Comparison of ENCODE assay signal across 17 cellular contexts in genomic region chr11:26134053-26134452, GRCh38.
DNase-seq lines count a peak whose midpoint lies in the region; ATAC-seq and TF ChIP-seq lines count a peak whose summit lies in the region.
"Had no signal": no experiment of that assay in that cellular context is flagged by ENCODE, and none has a peak within 500 bp of the region (broad histone marks: within the 10 kb centered on the region; RNA-seq: fewer than 3 reads in every experiment).

No MANE protein-coding gene starts in this region.

- H4K20me1 ChIP-seq in OCI-LY7 (ENCODE audit: insufficient read depth, low read length), result no peaks in the 10 kb centered on the region

- no peak for TF ChIP-seq EP300 in tibial nerve (IDR thresholded peaks at IDR 0.05)

- H3K9me3 ChIP-seq in OCI-LY7 (ENCODE audit: low read length) (peaks cover 4% of the 10 kb centered on the region; the same call in 1 of the 2 replicates), tibial nerve (no peaks in the 10 kb centered on the region)
- H3K9me3 ChIP-seq: A549, BE2C, HAP-1 had no signal

- WGBS in tibial nerve, 2 donors, result 71 to 73% methylated on average over 1 of the region's 1 CpG

- TF ChIP-seq CTCF in GM13977 (IDR thresholded peaks at IDR 0.05; ENCODE audit: extremely low read depth, insufficient read depth, missing control alignments) (peak; percentile 13), LNCaP clone FGC (IDR thresholded peaks at IDR 0.05; ENCODE audit: control insufficient read depth, extremely low read depth, insufficient read depth) (peak; percentile 8; the same call in 1 of the 2 replicates), OCI-LY7 (conservative IDR thresholded peaks at IDR 0.05; ENCODE audit: low read length) (peak; percentile 65), foreskin keratinocyte (conservative IDR thresholded peaks at IDR 0.05) (peak; percentile 41), tibial nerve (IDR thresholded peaks at IDR 0.05) (no peak)

- H3K4me2 ChIP-seq in OCI-LY7 (ENCODE audit: low read length), result no peak overlapping the region
- H3K4me2 ChIP-seq: A549 had no signal

- H2AFZ ChIP-seq in OCI-LY7 (ENCODE audit: low read length), result peak overlapping the region; percentile 80; the same call in 1 of the 2 replicates

- no TSS peak for BruUV-seq in OCI-LY7 (replicated peaks; lab: Mats Ljungman, UMichigan)

- CTCF ChIA-PET in OCI-LY7 (lab: Charles Lee; ENCODE audit: unreplicated experiment), result interaction anchor here (0.8 to 3.7 kb wide), 2 partner anchors 149 to 152 kb away, joined by 3 to 44 read pairs; no protein-coding TSS in a partner anchor

- POLR2A ChIA-PET in OCI-LY7 (lab: Charles Lee), result interaction anchor here (0.7 to 5.4 kb wide), 4 partner anchors 11 to 151 kb away, joined by 3 to 57 read pairs (median 3); no protein-coding TSS in a partner anchor

- H3K36me3 ChIP-seq in OCI-LY7 (ENCODE audit: insufficient read depth, low read length), result peaks cover 9% of the 10 kb centered on the region; the same call in 1 of the 2 replicates
- H3K36me3 ChIP-seq in tibial nerve, result no peaks in the 10 kb centered on the region
- H3K36me3 ChIP-seq: BE2C, HAP-1 had no signal

- no peaks in the 10 kb centered on the region for H3K27me3 ChIP-seq in foreskin keratinocyte
- no peaks in the 10 kb centered on the region for H3K27me3 ChIP-seq in tibial nerve
- H3K27me3 ChIP-seq: BE2C had no signal

- H3K9me2 ChIP-seq in OCI-LY7 (ENCODE audit: insufficient read depth, low read length), result no peaks in the 10 kb centered on the region

- intact Hi-C loops in OCI-LY7 (cut with micrococcal nuclease; ENCODE audit: unreplicated experiment), result loop anchor here (1.0 to 10.0 kb wide), 4 partner anchors 93 to 1371 kb away; partner anchors contain the start of gene LIN7C

- in situ Hi-C loops in GM13977 (cut with MboI; ENCODE audit: low pct_unique_long_range_greater_than_20kb, low sequenced_read_pairs, unreplicated experiment), result no loop called here

- no peak for ATAC-seq in foreskin keratinocyte
- no peak for ATAC-seq in GM19467 (IDR thresholded peaks at IDR 0.05; ENCODE audit: unreplicated experiment)
- ATAC-seq: A549 had no signal

- H3K27ac ChIP-seq in OCI-LY7 (ENCODE audit: low read depth, low read length, poor library complexity, severe bottlenecking), result no peak overlapping the region
- no peak overlapping the region for H3K27ac ChIP-seq in foreskin keratinocyte
- H3K27ac ChIP-seq in tibial nerve, result no peak overlapping the region
- H3K27ac ChIP-seq: A549, C4-2B had no signal

- peaks cover 19% of the 10 kb centered on the region for H3K4me1 ChIP-seq in OCI-LY7 (ENCODE audit: insufficient read depth, low read length, poor library complexity, severe bottlenecking)
- no peaks in the 10 kb centered on the region for H3K4me1 ChIP-seq in foreskin keratinocyte
- H3K4me1 ChIP-seq in tibial nerve, result no peaks in the 10 kb centered on the region
- H3K4me1 ChIP-seq: A549, BE2C, HAP-1 had no signal

- H3K79me2 ChIP-seq in OCI-LY7 (ENCODE audit: insufficient read depth, low read depth, low read length), result no peaks in the 10 kb centered on the region

- TF ChIP-seq POLR2A in tibial nerve (IDR thresholded peaks at IDR 0.05), result no peak

- no peak for DNase-seq in GM13977 (ENCODE audit: low spot score)
- no peak for DNase-seq in LNCaP clone FGC (ENCODE audit: low read depth)
- DNase-seq in OCI-LY7 (ENCODE audit: low spot score), result peak; percentile 27
- no peak for DNase-seq in foreskin keratinocyte
- DNase-seq in NCI-H1436 treated with DMSO at 0.1 percent for 48 hours (lab: John Stamatoyannopoulos, UW), result no peak
- DNase-seq in tibial nerve (ENCODE audit: low spot score in 2 of 2), result no peak
- DNase-seq in COLO668 (lab: John Stamatoyannopoulos, UW; ENCODE audit: unreplicated experiment), result no peak
- DNase-seq: BE2C; CD4-positive, alpha-beta memory T cell; COR-L47; DMS153; DMS79 treated with DMSO at 0.1 percent for 48 hours; GDM1 had no signal

- H3K4me3 ChIP-seq in LNCaP clone FGC (ENCODE audit: low read depth, low read length), result no peak overlapping the region
- H3K4me3 ChIP-seq in OCI-LY7 (ENCODE audit: low read depth, low read length, poor library complexity, severe bottlenecking), result no peak overlapping the region
- no peak overlapping the region for H3K4me3 ChIP-seq in tibial nerve
- H3K4me3 ChIP-seq: A549, HAP-1 had no signal

Comparison
In these comparisons a context has a peak if more than half of its experiments do, and no peak if none do; other contexts are left out.
1. CTCF ChIP-seq: peak in GM13977 (single experiment), LNCaP clone FGC (single experiment), OCI-LY7 (single experiment) and foreskin keratinocyte (single experiment); none in tibial nerve (0 of 5).